11 cellular contexts compared by ENCODE assay signal in the genomic region with DNA sequence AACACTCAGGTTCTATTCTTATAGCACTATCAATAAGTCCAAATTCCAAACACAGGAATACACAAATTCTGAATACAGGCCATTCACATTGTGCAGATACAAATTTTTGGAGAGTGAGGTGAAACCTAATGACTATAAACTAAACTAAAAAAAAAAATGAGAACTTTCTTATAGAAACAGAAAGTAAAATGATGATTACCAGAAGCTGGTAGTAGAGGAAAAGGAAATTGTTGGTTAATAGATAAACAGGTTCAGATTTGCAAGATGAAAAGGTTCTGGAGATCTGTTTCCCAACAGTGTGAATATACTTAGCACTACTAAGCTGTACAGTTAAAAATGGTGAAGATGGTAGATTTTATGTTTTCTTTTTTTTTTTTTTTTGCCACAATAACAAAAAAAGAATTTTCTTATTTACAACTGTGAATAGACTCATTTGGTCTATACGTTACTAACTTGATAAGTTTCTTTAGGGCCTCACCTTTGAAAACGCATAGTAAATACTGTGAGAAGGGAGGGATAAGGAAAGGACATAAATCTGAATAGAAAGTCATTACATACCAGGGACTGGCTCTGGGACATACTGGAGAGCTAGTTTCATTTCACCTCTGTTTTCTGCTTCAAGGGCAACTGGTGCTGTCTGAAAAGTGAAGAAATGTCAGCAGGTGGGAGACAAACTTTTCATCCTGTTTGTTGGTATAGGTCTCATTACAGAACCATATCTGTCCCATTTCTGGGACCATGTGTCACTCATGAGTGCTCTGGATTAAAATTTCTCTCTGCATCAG. TPM values are rescaled to one million over a fixed set of nuclear protein-coding genes. Genes with fewer than 3 reads are reported as not detected.
A peak's percentile ranks its signal among the peaks of the same experiment; 100 is the strongest.
DNase-seq lines count a peak whose midpoint lies in the region; ATAC-seq and TF ChIP-seq lines count a peak whose summit lies in the region.
"Had no signal": no experiment of that assay in that cellular context is flagged by ENCODE, and none has a peak within 500 bp of the region (broad histone marks: within the 10 kb centered on the region; RNA-seq: fewer than 3 reads in every experiment).

No MANE protein-coding gene starts in this region.

- no peaks in the 10 kb centered on the region for H3K27me3 ChIP-seq in Loucy (ENCODE audit: insufficient read depth, low read length, poor library complexity, severe bottlenecking)

- H3K36me3 Mint-ChIP-seq in activated CD4-positive, alpha-beta T cell treated with anti-CD3 and anti-CD28 coated beads, Interleukin-2, amount 10 ng/mL, durations not matched to agents 7 days and 5 days (ENCODE audit: low read depth): peaks cover 63% of the 10 kb centered on the region

- H3K4me2 ChIP-seq in Loucy (ENCODE audit: low read depth, low read length, poor library complexity, severe bottlenecking): peak overlapping the region; percentile 24

- no peaks in the 10 kb centered on the region for H3F3A ChIP-seq in Loucy (ENCODE audit: low read depth)

- peak overlapping the region; percentile 9; the same call in 1 of the 2 replicates for H2AFZ ChIP-seq in Loucy (ENCODE audit: low read length)

- H3K9me3 ChIP-seq in Loucy (ENCODE audit: insufficient read depth, low read depth, low read length): no peaks in the 10 kb centered on the region

- CTCF ChIA-PET in activated CD4-positive, alpha-beta T cell treated with anti-CD3 and anti-CD28 coated beads, Interleukin-2, amount 10 ng/mL, durations not matched to agents 7 days and 5 days (lab: Charles Lee): interaction anchor here (0.6 to 2.2 kb wide), 14 partner anchors 9 to 155 kb away, joined by 3 to 7 read pairs (median 4); a partner anchor contains a TSS

- peaks cover 24% of the 10 kb centered on the region for H3K4me1 ChIP-seq in Loucy (ENCODE audit: insufficient read depth, low read length, poor library complexity, severe bottlenecking)

- peak; percentile 79 for ATAC-seq in HG02759 (IDR thresholded peaks at IDR 0.05; ENCODE audit: unreplicated experiment)

- no peak for DNase-seq in activated CD4-positive, alpha-beta T cell treated with anti-CD3 and anti-CD28 coated beads, Interleukin-2, amount 10 ng/mL, durations not matched to agents 7 days and 5 days
- DNase-seq in activated CD4-positive, alpha-beta T cell treated with anti-CD3 and anti-CD28 coated beads, Interleukin-2, amount 50 U/mL, for 1 hour: no peak
- DNase-seq in renal cortical epithelial cell (ENCODE audit: low read depth) (peak; percentile 63), iPS-NIHi7 (ENCODE audit: extremely low spot score) (no peak), NCI-H1694 treated with DMSO at 0.1 percent for 48 hours (lab: John Stamatoyannopoulos, UW) (no peak), C1 segment of cervical spinal cord (lab: John Stamatoyannopoulos, UW) (no peak)
- DNase-seq: cerebellar nuclear complex; stimulated activated naive CD4-positive, alpha-beta T cell treated with Interleukin-2 at 50 U/mL for 16 hours had no signal

- H3K4me3 Mint-ChIP-seq in activated CD4-positive, alpha-beta T cell treated with anti-CD3 and anti-CD28 coated beads, Interleukin-2, amount 10 ng/mL, durations not matched to agents 7 days and 5 days: peak overlapping the region; percentile 50

- H3K9me2 ChIP-seq in Loucy (replicated peaks; ENCODE audit: low read depth, low read length): no peaks in the 10 kb centered on the region

- H3K4me1 Mint-ChIP-seq in activated CD4-positive, alpha-beta T cell treated with anti-CD3 and anti-CD28 coated beads, Interleukin-2, amount 10 ng/mL, durations not matched to agents 7 days and 5 days: peaks cover 46% of the 10 kb centered on the region

- no peaks in the 10 kb centered on the region for H3K36me3 ChIP-seq in Loucy (ENCODE audit: insufficient read depth, low read length)

- peaks cover 20% of the 10 kb centered on the region for H3K9me3 Mint-ChIP-seq in activated CD4-positive, alpha-beta T cell treated with anti-CD3 and anti-CD28 coated beads, Interleukin-2, amount 10 ng/mL, durations not matched to agents 7 days and 5 days

- H3K27me3 Mint-ChIP-seq in activated CD4-positive, alpha-beta T cell treated with anti-CD3 and anti-CD28 coated beads, Interleukin-2, amount 10 ng/mL, durations not matched to agents 7 days and 5 days: no peaks in the 10 kb centered on the region

- peak overlapping the region; percentile 20 for H3K4me3 ChIP-seq in Loucy (ENCODE audit: low read length, poor library complexity, severe bottlenecking)

- POLR2A ChIA-PET in activated CD4-positive, alpha-beta T cell treated with anti-CD3 and anti-CD28 coated beads, Interleukin-2, amount 10 ng/mL, durations not matched to agents 7 days and 5 days (lab: Charles Lee): interaction anchor here (0.6 to 0.7 kb wide), 4 partner anchors 53 to 154 kb away, joined by 3 to 9 read pairs (median 4); no protein-coding TSS in a partner anchor

- no peak overlapping the region for H3K9ac ChIP-seq in Loucy (ENCODE audit: low read depth, low read length, poor library complexity, severe bottlenecking)

- no peaks in the 10 kb centered on the region for H4K20me1 ChIP-seq in Loucy (ENCODE audit: insufficient read depth, low read length, poor library complexity, severe bottlenecking)

- no peaks in the 10 kb centered on the region for H3K79me2 ChIP-seq in Loucy (ENCODE audit: insufficient read depth, low read length)

- TF ChIP-seq CTCF in Loucy (conservative IDR thresholded peaks at IDR 0.05; ENCODE audit: low read length): no peak

- peak overlapping the region; percentile 82 for H3K27ac Mint-ChIP-seq in activated CD4-positive, alpha-beta T cell treated with anti-CD3 and anti-CD28 coated beads, Interleukin-2, amount 10 ng/mL, durations not matched to agents 7 days and 5 days

RNA-seq across cellular contexts. Expression of a gene that starts 14.2 kb away (rescaled TPM):
- total RNA-seq in activated CD4-positive, alpha-beta T cell treated with anti-CD3 and anti-CD28 coated beads, Interleukin-2, amount 10 ng/mL, durations not matched to agents 7 days and 5 days: under 1 TPM; 0.52 to 0.60 TPM
- total RNA-seq in renal cortical epithelial cell: 1.4 and 5.8 TPM in 2 replicates
- total RNA-seq: pulmonary artery endothelial cell had no signal

RNA-seq across cellular contexts. Expression of a gene that starts 35.2 kb away (rescaled TPM):
- total RNA-seq in activated CD4-positive, alpha-beta T cell treated with anti-CD3 and anti-CD28 coated beads, Interleukin-2, amount 10 ng/mL, durations not matched to agents 7 days and 5 days: 10 to 100 TPM; 55.5 to 57.2 TPM
- 21.2 and 36.7 TPM in 2 replicates for total RNA-seq in renal cortical epithelial cell

RNA-seq across cellular contexts. Expression of a gene that starts 52.4 kb away (rescaled TPM):
- total RNA-seq in activated CD4-positive, alpha-beta T cell treated with anti-CD3 and anti-CD28 coated beads, Interleukin-2, amount 10 ng/mL, durations not matched to agents 7 days and 5 days: 10 to 100 TPM; 29.3 to 30.7 TPM
- 15.9 and 44.8 TPM in 2 replicates for total RNA-seq in renal cortical epithelial cell
